1 cellular context compared by ENCODE assay signal in genomic region chr16:8391219-8391757, GRCh38.
TF ChIP-seq lines count a peak whose summit lies in the region.

No MANE protein-coding gene starts in this region.

TF ChIP-seq in HepG2, 621 proteins besides CTCF, POLR2A, EP300 and RAD21 (continued from another document and continues in another):
- TF ChIP-seq, protein P1, sequence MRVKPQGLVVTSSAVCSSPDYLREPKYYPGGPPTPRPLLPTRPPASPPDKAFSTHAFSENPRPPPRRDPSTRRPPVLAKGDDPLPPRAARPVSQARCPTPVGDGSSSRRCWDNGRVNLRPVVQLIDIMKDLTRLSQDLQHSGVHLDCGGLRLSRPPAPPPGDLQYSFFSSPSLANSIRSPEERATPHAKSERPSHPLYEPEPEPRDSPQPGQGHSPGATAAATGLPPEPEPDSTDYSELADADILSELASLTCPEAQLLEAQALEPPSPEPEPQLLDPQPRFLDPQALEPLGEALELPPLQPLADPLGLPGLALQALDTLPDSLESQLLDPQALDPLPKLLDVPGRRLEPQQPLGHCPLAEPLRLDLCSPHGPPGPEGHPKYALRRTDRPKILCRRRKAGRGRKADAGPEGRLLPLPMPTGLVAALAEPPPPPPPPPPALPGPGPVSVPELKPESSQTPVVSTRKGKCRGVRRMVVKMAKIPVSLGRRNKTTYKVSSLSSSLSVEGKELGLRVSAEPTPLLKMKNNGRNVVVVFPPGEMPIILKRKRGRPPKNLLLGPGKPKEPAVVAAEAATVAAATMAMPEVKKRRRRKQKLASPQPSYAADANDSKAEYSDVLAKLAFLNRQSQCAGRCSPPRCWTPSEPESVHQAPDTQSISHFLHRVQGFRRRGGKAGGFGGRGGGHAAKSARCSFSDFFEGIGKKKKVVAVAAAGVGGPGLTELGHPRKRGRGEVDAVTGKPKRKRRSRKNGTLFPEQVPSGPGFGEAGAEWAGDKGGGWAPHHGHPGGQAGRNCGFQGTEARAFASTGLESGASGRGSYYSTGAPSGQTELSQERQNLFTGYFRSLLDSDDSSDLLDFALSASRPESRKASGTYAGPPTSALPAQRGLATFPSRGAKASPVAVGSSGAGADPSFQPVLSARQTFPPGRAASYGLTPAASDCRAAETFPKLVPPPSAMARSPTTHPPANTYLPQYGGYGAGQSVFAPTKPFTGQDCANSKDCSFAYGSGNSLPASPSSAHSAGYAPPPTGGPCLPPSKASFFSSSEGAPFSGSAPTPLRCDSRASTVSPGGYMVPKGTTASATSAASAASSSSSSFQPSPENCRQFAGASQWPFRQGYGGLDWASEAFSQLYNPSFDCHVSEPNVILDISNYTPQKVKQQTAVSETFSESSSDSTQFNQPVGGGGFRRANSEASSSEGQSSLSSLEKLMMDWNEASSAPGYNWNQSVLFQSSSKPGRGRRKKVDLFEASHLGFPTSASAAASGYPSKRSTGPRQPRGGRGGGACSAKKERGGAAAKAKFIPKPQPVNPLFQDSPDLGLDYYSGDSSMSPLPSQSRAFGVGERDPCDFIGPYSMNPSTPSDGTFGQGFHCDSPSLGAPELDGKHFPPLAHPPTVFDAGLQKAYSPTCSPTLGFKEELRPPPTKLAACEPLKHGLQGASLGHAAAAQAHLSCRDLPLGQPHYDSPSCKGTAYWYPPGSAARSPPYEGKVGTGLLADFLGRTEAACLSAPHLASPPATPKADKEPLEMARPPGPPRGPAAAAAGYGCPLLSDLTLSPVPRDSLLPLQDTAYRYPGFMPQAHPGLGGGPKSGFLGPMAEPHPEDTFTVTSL (CRISPR knock-in tag; IDR thresholded peaks at IDR 0.05; ENCODE audit: borderline replicate concordance) = 0 out of 2 replicates have a peak, but pooled peaks have one; percentile 21
- TF ChIP-seq FIP1L1 (IDR thresholded peaks at IDR 0.05; ENCODE audit: borderline replicate concordance, insufficient read depth, low read depth, low read length) (no peak), MAFF (IDR thresholded peaks at IDR 0.05; ENCODE audit: low read depth, low read length) (peak; percentile 42; the same call in 1 of the 2 replicates), HES4 (CRISPR knock-in tag; IDR thresholded peaks at IDR 0.05; ENCODE audit: borderline replicate concordance) (no peak), ZNF468 (CRISPR knock-in tag; IDR thresholded peaks at IDR 0.05) (no peak), GPN1 (CRISPR knock-in tag; IDR thresholded peaks at IDR 0.05; ENCODE audit: borderline replicate concordance) (no peak), JUNB (CRISPR knock-in tag; IDR thresholded peaks at IDR 0.05; ENCODE audit: borderline replicate concordance) (0 out of 2 replicates have a peak, but pooled peaks have one; percentile 16), SUZ12 (IDR thresholded peaks at IDR 0.05; ENCODE audit: low read depth, low read length) (no peak), ZBTB2 (CRISPR knock-in tag; IDR thresholded peaks at IDR 0.05; ENCODE audit: low read depth) (no peak), FOXA1 (IDR thresholded peaks at IDR 0.05) (no peak), FOXA1 (CRISPR knock-in tag; IDR thresholded peaks at IDR 0.05) (peak; percentile 39; the same call in 1 of the 2 replicates), MATR3 (CRISPR knock-in tag; IDR thresholded peaks at IDR 0.05) (no peak), SNRNP70 (IDR thresholded peaks at IDR 0.05; ENCODE audit: low read depth, low read length) (no peak), SOX6 (IDR thresholded peaks at IDR 0.05) (no peak), SOX6 (CRISPR knock-in tag; IDR thresholded peaks at IDR 0.05) (peak; percentile 51; the same call in 1 of the 2 replicates), WIZ (CRISPR knock-in tag; IDR thresholded peaks at IDR 0.05) (no peak), ZNF670 (CRISPR knock-in tag; IDR thresholded peaks at IDR 0.05; ENCODE audit: borderline replicate concordance) (peak; percentile 63; the same call in 1 of the 2 replicates), IRX3 (CRISPR knock-in tag; IDR thresholded peaks at IDR 0.05; ENCODE audit: borderline replicate concordance, low read depth) (no peak), MNT (IDR thresholded peaks at IDR 0.05) (no peak), ZNF724P (CRISPR knock-in tag; IDR thresholded peaks at IDR 0.05; ENCODE audit: borderline replicate concordance) (no peak), ZNF879 (CRISPR knock-in tag; IDR thresholded peaks at IDR 0.05) (no peak), NFE2L2 (IDR thresholded peaks at IDR 0.05; ENCODE audit: low read length) (peak; percentile 83), HOXA5 (CRISPR knock-in tag; IDR thresholded peaks at IDR 0.05) (no peak), ZNF550 (CRISPR knock-in tag; IDR thresholded peaks at IDR 0.05; ENCODE audit: borderline replicate concordance) (no peak), ZNF296 (CRISPR knock-in tag; conservative IDR thresholded peaks at IDR 0.05) (no peak), THAP8 (CRISPR knock-in tag; IDR thresholded peaks at IDR 0.05; ENCODE audit: borderline replicate concordance) (no peak), ZSCAN29 (CRISPR knock-in tag; conservative IDR thresholded peaks at IDR 0.05) (no peak), HNF1B (CRISPR knock-in tag; IDR thresholded peaks at IDR 0.05) (no peak), MTF2 (CRISPR knock-in tag; IDR thresholded peaks at IDR 0.05; ENCODE audit: borderline replicate concordance) (no peak), ARID3A (IDR thresholded peaks at IDR 0.05; ENCODE audit: low read depth, low read length) (peak; percentile 43; the same call in 1 of the 2 replicates), ZNF644 (CRISPR knock-in tag; IDR thresholded peaks at IDR 0.05; ENCODE audit: low read depth) (no peak), MAFK (conservative IDR thresholded peaks at IDR 0.05 in 1 of 2, IDR thresholded peaks at IDR 0.05 in 1 of 2; ENCODE audit: low read length in 2 of 2) (peak in 1 of 2 experiments; percentile 49; a peak in 2 of 4 replicates), RXRB (CRISPR knock-in tag; IDR thresholded peaks at IDR 0.05; ENCODE audit: borderline replicate concordance) (no peak)
- TF ChIP-seq, protein P2, sequence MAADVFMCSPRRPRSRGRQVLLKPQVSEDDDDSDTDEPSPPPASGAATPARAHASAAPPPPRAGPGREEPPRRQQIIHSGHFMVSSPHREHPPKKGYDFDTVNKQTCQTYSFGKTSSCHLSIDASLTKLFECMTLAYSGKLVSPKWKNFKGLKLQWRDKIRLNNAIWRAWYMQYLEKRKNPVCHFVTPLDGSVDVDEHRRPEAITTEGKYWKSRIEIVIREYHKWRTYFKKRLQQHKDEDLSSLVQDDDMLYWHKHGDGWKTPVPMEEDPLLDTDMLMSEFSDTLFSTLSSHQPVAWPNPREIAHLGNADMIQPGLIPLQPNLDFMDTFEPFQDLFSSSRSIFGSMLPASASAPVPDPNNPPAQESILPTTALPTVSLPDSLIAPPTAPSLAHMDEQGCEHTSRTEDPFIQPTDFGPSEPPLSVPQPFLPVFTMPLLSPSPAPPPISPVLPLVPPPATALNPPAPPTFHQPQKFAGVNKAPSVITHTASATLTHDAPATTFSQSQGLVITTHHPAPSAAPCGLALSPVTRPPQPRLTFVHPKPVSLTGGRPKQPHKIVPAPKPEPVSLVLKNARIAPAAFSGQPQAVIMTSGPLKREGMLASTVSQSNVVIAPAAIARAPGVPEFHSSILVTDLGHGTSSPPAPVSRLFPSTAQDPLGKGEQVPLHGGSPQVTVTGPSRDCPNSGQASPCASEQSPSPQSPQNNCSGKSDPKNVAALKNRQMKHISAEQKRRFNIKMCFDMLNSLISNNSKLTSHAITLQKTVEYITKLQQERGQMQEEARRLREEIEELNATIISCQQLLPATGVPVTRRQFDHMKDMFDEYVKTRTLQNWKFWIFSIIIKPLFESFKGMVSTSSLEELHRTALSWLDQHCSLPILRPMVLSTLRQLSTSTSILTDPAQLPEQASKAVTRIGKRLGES (CRISPR knock-in tag; IDR thresholded peaks at IDR 0.05; ENCODE audit: borderline replicate concordance) = no peak
- TF ChIP-seq, protein P3, sequence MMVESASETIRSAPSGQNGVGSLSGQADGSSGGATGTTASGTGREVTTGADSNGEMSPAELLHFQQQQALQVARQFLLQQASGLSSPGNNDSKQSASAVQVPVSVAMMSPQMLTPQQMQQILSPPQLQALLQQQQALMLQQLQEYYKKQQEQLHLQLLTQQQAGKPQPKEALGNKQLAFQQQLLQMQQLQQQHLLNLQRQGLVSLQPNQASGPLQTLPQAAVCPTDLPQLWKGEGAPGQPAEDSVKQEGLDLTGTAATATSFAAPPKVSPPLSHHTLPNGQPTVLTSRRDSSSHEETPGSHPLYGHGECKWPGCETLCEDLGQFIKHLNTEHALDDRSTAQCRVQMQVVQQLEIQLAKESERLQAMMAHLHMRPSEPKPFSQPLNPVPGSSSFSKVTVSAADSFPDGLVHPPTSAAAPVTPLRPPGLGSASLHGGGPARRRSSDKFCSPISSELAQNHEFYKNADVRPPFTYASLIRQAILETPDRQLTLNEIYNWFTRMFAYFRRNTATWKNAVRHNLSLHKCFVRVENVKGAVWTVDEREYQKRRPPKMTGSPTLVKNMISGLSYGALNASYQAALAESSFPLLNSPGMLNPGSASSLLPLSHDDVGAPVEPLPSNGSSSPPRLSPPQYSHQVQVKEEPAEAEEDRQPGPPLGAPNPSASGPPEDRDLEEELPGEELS (CRISPR knock-in tag; IDR thresholded peaks at IDR 0.05) = 0 out of 2 replicates have a peak, but pooled peaks have one; percentile 20
- TF ChIP-seq, protein P4, sequence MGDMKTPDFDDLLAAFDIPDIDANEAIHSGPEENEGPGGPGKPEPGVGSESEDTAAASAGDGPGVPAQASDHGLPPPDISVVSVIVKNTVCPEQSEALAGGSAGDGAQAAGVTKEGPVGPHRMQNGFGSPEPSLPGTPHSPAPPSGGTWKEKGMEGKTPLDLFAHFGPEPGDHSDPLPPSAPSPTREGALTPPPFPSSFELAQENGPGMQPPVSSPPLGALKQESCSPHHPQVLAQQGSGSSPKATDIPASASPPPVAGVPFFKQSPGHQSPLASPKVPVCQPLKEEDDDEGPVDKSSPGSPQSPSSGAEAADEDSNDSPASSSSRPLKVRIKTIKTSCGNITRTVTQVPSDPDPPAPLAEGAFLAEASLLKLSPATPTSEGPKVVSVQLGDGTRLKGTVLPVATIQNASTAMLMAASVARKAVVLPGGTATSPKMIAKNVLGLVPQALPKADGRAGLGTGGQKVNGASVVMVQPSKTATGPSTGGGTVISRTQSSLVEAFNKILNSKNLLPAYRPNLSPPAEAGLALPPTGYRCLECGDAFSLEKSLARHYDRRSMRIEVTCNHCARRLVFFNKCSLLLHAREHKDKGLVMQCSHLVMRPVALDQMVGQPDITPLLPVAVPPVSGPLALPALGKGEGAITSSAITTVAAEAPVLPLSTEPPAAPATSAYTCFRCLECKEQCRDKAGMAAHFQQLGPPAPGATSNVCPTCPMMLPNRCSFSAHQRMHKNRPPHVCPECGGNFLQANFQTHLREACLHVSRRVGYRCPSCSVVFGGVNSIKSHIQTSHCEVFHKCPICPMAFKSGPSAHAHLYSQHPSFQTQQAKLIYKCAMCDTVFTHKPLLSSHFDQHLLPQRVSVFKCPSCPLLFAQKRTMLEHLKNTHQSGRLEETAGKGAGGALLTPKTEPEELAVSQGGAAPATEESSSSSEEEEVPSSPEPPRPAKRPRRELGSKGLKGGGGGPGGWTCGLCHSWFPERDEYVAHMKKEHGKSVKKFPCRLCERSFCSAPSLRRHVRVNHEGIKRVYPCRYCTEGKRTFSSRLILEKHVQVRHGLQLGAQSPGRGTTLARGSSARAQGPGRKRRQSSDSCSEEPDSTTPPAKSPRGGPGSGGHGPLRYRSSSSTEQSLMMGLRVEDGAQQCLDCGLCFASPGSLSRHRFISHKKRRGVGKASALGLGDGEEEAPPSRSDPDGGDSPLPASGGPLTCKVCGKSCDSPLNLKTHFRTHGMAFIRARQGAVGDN (CRISPR knock-in tag; IDR thresholded peaks at IDR 0.05) = no peak
